In the genomic region with DNA sequence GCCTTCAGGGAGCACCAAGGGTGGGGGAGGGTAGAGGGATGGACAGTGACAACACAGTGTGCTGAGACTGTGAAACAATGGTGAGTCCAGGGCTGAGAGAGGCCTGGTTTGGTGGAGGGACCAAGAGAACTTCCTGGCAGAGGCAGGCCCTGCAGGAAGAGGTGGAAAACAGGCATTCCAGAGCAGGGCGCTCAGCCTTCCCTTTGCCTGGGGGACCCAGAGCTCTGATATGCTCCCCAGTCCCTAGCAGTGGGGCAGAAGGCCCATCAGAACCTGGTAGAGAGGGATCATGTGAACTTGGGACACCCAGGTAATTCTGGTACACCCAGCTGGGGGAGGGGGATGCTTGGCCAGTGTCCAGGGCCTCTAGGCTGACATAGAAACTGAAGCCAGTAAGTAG, we compare ENCODE assay signal across 21 cellular contexts. TPM values are rescaled to one million over a fixed set of nuclear protein-coding genes. Genes with fewer than 3 reads are reported as not detected.
DNase-seq lines count a peak whose midpoint lies in the region; ATAC-seq and TF ChIP-seq lines count a peak whose summit lies in the region.
"Had no signal": no experiment of that assay in that cellular context is flagged by ENCODE, and none has a peak within 500 bp of the region (broad histone marks: within the 10 kb centered on the region; RNA-seq: fewer than 3 reads in every experiment).

No MANE protein-coding gene starts in this region.

- ATAC-seq in HG03025 (IDR thresholded peaks at IDR 0.05; ENCODE audit: low FRiP score, unreplicated experiment) = no peak
- ATAC-seq: gastrocnemius medialis, HCT116 had no signal

- H3K27me3 ChIP-seq in GM23248 (replicated peaks; ENCODE audit: insufficient read depth) = no peaks in the 10 kb centered on the region
- H3K27me3 ChIP-seq: dorsolateral prefrontal cortex, gastrocnemius medialis, stomach, upper lobe of left lung had no signal

- DNase-seq in AG20443 (ENCODE audit: low spot score) (peak; percentile 72), GM23248 (peak; percentile 50), cardiac fibroblast (ENCODE audit: low read depth in 2 of 2) (peak; percentile 17 to 37), kidney tubule cell (ENCODE audit: low spot score) (peak; percentile 67), SHP77 (lab: John Stamatoyannopoulos, UW) (no peak), DMS53 treated with DMSO at 0.1 percent for 48 hours (lab: John Stamatoyannopoulos, UW; ENCODE audit: unreplicated experiment) (no peak)
- no peak for DNase-seq in stimulated activated CD4-positive, alpha-beta T cell treated with anti-CD3 and anti-CD28 coated beads, Interleukin-4, amount 100 ng/mL, for 4 hours
- DNase-seq: activated CD8-positive, alpha-beta memory T cell treated with anti-CD3 and anti-CD28 coated beads, Interleukin-2, amount 50 U/mL, for 48 hours; activated gamma-delta T cell treated with Interleukin-2 at 50 U/mL for 16 hours; COR-L47; erythroblast; gastrocnemius medialis; NCI-H1417; NCI-H526; small intestine; stimulated activated CD4-positive, alpha-beta T cell treated with anti-CD3 and anti-CD28 coated beads, Interleukin-2, amount 100 ng/mL, for 48 hours; stomach; upper lobe of left lung had no signal

- in situ Hi-C loops in GM23248 (cut with MboI) = no loop called here

- H3K4me2 ChIP-seq in GM23248 (ENCODE audit: unreplicated experiment) = no peak overlapping the region

- H3K4me3 ChIP-seq in GM23248 (no peak overlapping the region), cardiac fibroblast (replicated peaks in 1 of 2; ENCODE audit: low read depth in 2 of 2, low read length in 2 of 2) (no peak overlapping the region)
- H3K4me3 ChIP-seq: dorsolateral prefrontal cortex, gastrocnemius medialis, stomach, upper lobe of left lung had no signal

- H2AFZ ChIP-seq in GM23248 = peak overlapping the region; percentile 45; the same call in 1 of the 2 replicates

- H3K9ac ChIP-seq in GM23248 = no peak overlapping the region

- no peak overlapping the region for H3K27ac ChIP-seq in GM23248
- H3K27ac ChIP-seq: dorsolateral prefrontal cortex, gastrocnemius medialis, stomach, upper lobe of left lung had no signal

- TF ChIP-seq CTCF in cardiac fibroblast (IDR thresholded peaks at IDR 0.05; ENCODE audit: low read depth, low read length) = no peak

- no peaks in the 10 kb centered on the region for H3K79me2 ChIP-seq in GM23248 (ENCODE audit: insufficient read depth)

- no peaks in the 10 kb centered on the region for H3K9me2 ChIP-seq in GM23248 (ENCODE audit: insufficient read depth)

- 88 to 100% methylated on average over 1 of the region's 1 CpG for WGBS in GM23248 (ENCODE audit: low coverage in 1 of 2, low lambda C conversion rate in 2 of 2, missing lambda C conversion rate in 2 of 2), 2 experiments

- H3K9me3 ChIP-seq in GM23248 (ENCODE audit: low read depth) = no peaks in the 10 kb centered on the region
- H3K9me3 ChIP-seq: gastrocnemius medialis, stomach, upper lobe of left lung had no signal

- no peaks in the 10 kb centered on the region for H4K20me1 ChIP-seq in GM23248 (ENCODE audit: insufficient read depth)

- H3F3A ChIP-seq in GM23248 (ENCODE audit: insufficient read depth) = no peaks in the 10 kb centered on the region

- H3K4me1 ChIP-seq in GM23248 (ENCODE audit: insufficient read depth) = no peaks in the 10 kb centered on the region
- H3K4me1 ChIP-seq: gastrocnemius medialis had no signal

- H3K36me3 ChIP-seq in GM23248 (ENCODE audit: low read depth) = no peaks in the 10 kb centered on the region
- H3K36me3 ChIP-seq: gastrocnemius medialis, upper lobe of left lung had no signal

RNA-seq across cellular contexts. Expression of gene UVRAG, which starts 17.2 kb away (rescaled TPM):
- 9.9 and 46.3 TPM in 2 replicates for total RNA-seq in GM23248 (2014; rRNA removed; shearing (Covaris generic))
- 11.0 TPM in 2 replicates for polyA plus RNA-seq in GM23248 (2016; fragmentation: Nextera tagmentation; extraction: Ambion mirVana)

RNA-seq across cellular contexts. Expression of gene DGAT2, which starts 29.2 kb away (rescaled TPM):
- total RNA-seq in GM23248 (2014; rRNA removed; shearing (Covaris generic)) = 7.6 and 10.0 TPM in 2 replicates
- 7.5 and 8.8 TPM in 2 replicates for polyA plus RNA-seq in GM23248 (2016; fragmentation: Nextera tagmentation; extraction: Ambion mirVana)

Comparison
In these comparisons a context has a peak if more than half of its experiments do, and no peak if none do; other contexts are left out.
1. DNase-seq: peak in AG20443 (single experiment), GM23248 (single experiment), cardiac fibroblast (2 of 2) and kidney tubule cell (single experiment); none in stimulated activated CD4-positive, alpha-beta T cell treated with anti-CD3 and anti-CD28 coated beads, Interleukin-4, amount 100 ng/mL, for 4 hours (0 of 2), SHP77 (0 of 2) and DMS53 treated with DMSO at 0.1 percent for 48 hours (single experiment).